ENCODE assay signal across 3 cellular contexts in the genomic region with DNA sequence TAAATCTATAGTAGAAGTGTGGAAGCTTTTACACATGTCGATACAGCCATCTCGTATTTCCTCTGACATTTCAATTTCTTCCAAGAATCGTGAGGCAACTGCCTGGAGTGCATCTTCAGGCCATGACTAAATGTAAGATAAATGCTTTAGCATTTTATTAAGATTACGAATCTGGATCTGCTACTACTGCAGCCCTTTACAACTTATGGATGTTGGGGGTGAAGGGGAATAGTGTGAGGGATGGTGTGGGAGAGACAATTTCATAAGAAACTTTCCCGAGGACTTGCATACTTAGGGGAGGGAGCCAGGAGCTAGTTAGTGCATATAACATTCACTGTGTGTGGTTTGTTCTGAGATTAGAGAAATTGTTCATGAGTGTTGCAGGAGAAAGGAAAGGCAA.
A peak's percentile ranks its signal among the peaks of the same experiment; 100 is the strongest.
TF ChIP-seq lines count a peak whose summit lies in the region.

No MANE protein-coding gene starts in this region.

TF ChIP-seq in SK-N-SH treated with all-trans-retinoic acid at 6 μM for 48 hours, 23 proteins besides CTCF, POLR2A, EP300 and RAD21:
- no peak for TF ChIP-seq ZNF70 (CRISPR knock-in tag; IDR thresholded peaks at IDR 0.05)
- TF ChIP-seq OSR1 (CRISPR knock-in tag; IDR thresholded peaks at IDR 0.05) = no peak
- TF ChIP-seq ZNF565 (CRISPR knock-in tag; conservative IDR thresholded peaks at IDR 0.05; ENCODE audit: low read depth) = no peak
- TF ChIP-seq TOX (CRISPR knock-in tag; IDR thresholded peaks at IDR 0.05; ENCODE audit: borderline replicate concordance) = no peak
- no peak for TF ChIP-seq TCF4 (CRISPR knock-in tag; IDR thresholded peaks at IDR 0.05; ENCODE audit: borderline replicate concordance)
- TF ChIP-seq ZNF8 (CRISPR knock-in tag; IDR thresholded peaks at IDR 0.05) = no peak
- no peak for TF ChIP-seq BACH2 (CRISPR knock-in tag; IDR thresholded peaks at IDR 0.05; ENCODE audit: borderline replicate concordance)
- TF ChIP-seq GLIS3 (CRISPR knock-in tag; IDR thresholded peaks at IDR 0.05) = no peak
- no peak for TF ChIP-seq RARB (CRISPR knock-in tag; IDR thresholded peaks at IDR 0.05)

TF ChIP-seq in SK-N-SH, 30 proteins besides CTCF, POLR2A, EP300 and RAD21:
- TF ChIP-seq FOSL2 (IDR thresholded peaks at IDR 0.05; ENCODE audit: borderline replicate concordance, low read depth) = no peak
- no peak for TF ChIP-seq MXI1 (IDR thresholded peaks at IDR 0.05; ENCODE audit: low read depth, low read length)
- no peak for TF ChIP-seq REST (IDR thresholded peaks at IDR 0.05; ENCODE audit: low read depth, low read length)
- TF ChIP-seq, protein P1, sequence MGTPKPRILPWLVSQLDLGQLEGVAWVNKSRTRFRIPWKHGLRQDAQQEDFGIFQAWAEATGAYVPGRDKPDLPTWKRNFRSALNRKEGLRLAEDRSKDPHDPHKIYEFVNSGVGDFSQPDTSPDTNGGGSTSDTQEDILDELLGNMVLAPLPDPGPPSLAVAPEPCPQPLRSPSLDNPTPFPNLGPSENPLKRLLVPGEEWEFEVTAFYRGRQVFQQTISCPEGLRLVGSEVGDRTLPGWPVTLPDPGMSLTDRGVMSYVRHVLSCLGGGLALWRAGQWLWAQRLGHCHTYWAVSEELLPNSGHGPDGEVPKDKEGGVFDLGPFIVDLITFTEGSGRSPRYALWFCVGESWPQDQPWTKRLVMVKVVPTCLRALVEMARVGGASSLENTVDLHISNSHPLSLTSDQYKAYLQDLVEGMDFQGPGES (IDR thresholded peaks at IDR 0.05; ENCODE audit: low read depth, low read length) = no peak
- no peak for TF ChIP-seq ELF1 (IDR thresholded peaks at IDR 0.05)
- TF ChIP-seq RFX5 (IDR thresholded peaks at IDR 0.05; ENCODE audit: low read length) = no peak
- TF ChIP-seq MEF2A (IDR thresholded peaks at IDR 0.05; ENCODE audit: borderline replicate concordance, low read depth) = no peak
- TF ChIP-seq POLR2AphosphoS5 (IDR thresholded peaks at IDR 0.05; ENCODE audit: low read depth, low read length) = no peak
- no peak for TF ChIP-seq TCF12 (IDR thresholded peaks at IDR 0.05)
- no peak for TF ChIP-seq JUND (IDR thresholded peaks at IDR 0.05)
- no peak for TF ChIP-seq RXRA (IDR thresholded peaks at IDR 0.05; ENCODE audit: borderline replicate concordance, low read depth)
- no peak for TF ChIP-seq SIN3A (IDR thresholded peaks at IDR 0.05; ENCODE audit: borderline replicate concordance, low read depth, low read length)
- TF ChIP-seq TAF1 (IDR thresholded peaks at IDR 0.05; ENCODE audit: borderline replicate concordance, low read depth, low read length) = no peak
- TF ChIP-seq NRF1 (IDR thresholded peaks at IDR 0.05; ENCODE audit: low read depth, low read length) = no peak
- TF ChIP-seq GABPA (IDR thresholded peaks at IDR 0.05; ENCODE audit: low read depth) = no peak
- TF ChIP-seq FOXJ3 (CRISPR knock-in tag; IDR thresholded peaks at IDR 0.05) = no peak
- TF ChIP-seq RCOR1 (IDR thresholded peaks at IDR 0.05; ENCODE audit: low read length) = no peak

TF ChIP-seq in IMR-90, 13 proteins besides CTCF, POLR2A, EP300 and RAD21:
- TF ChIP-seq RCOR1 (IDR thresholded peaks at IDR 0.05; ENCODE audit: insufficient replicate concordance, low read length) (no peak), CEBPB (IDR thresholded peaks at IDR 0.05; ENCODE audit: low read depth, low read length) (0 out of 2 replicates have a peak, but pooled peaks have one; percentile 17)
